Comparison of ENCODE assay signal across 1 cellular context in genomic region chr11:6825333-6825744, GRCh38.
TF ChIP-seq lines count a peak whose summit lies in the region.

No MANE protein-coding gene starts in this region.

TF ChIP-seq in HEK293, 187 proteins besides CTCF, POLR2A, EP300 and RAD21 (continued from another document):
- TF ChIP-seq ZNF518A (tag by site-specific recombination; conservative IDR thresholded peaks at IDR 0.05; ENCODE audit: low read depth) (peak; percentile 86), KLF16 (tag by site-specific recombination; IDR thresholded peaks at IDR 0.05) (peak; percentile 76; the same call in 1 of the 2 replicates), ZNF146 (tag by site-specific recombination; IDR thresholded peaks at IDR 0.05) (no peak), ZNF214 (tag by site-specific recombination; IDR thresholded peaks at IDR 0.05; ENCODE audit: borderline replicate concordance) (no peak), PRDM4 (tag by site-specific recombination; IDR thresholded peaks at IDR 0.05) (no peak), PATZ1 (tag by site-specific recombination; IDR thresholded peaks at IDR 0.05) (peak; percentile 49), ZNF366 (tag by site-specific recombination; conservative IDR thresholded peaks at IDR 0.05) (peak; percentile 43; the same call in 1 of the 2 replicates), ZXDB (tag by site-specific recombination; IDR thresholded peaks at IDR 0.05) (peak; percentile 24; the same call in 1 of the 2 replicates), SP7 (tag by site-specific recombination; IDR thresholded peaks at IDR 0.05) (peak; percentile 70), ZNF571 (tag by site-specific recombination; IDR thresholded peaks at IDR 0.05) (no peak), ZNF645 (tag by site-specific recombination; IDR thresholded peaks at IDR 0.05) (no peak), ZNF404 (tag by site-specific recombination; IDR thresholded peaks at IDR 0.05) (no peak), ATF2 (tag by site-specific recombination; IDR thresholded peaks at IDR 0.05; ENCODE audit: low read depth) (peak; percentile 91)
TF ChIP-seq in HEK293: peak in this region for 35.
